ENCODE assay signal across 8 cellular contexts in genomic region chr1:230425252-230426061, GRCh38. TPM values are rescaled to one million over a fixed set of nuclear protein-coding genes. Genes with fewer than 3 reads are reported as not detected.
DNase-seq lines count a peak whose midpoint lies in the region; ATAC-seq and TF ChIP-seq lines count a peak whose summit lies in the region.

No MANE protein-coding gene starts in this region.

- ATAC-seq in HG03039 (IDR thresholded peaks at IDR 0.05; ENCODE audit: unreplicated experiment) (peak; percentile 23), gastroesophageal sphincter (no peak), GM18858 (IDR thresholded peaks at IDR 0.05; ENCODE audit: unreplicated experiment) (no peak)

- no peaks in the 10 kb centered on the region for H3K79me1 ChIP-seq in mesenchymal stem cell (replicated peaks; ENCODE audit: low read length, poor library complexity, severe bottlenecking)

- peak overlapping the region; percentile 88 to 98 (median 93) for H3K4me2 ChIP-seq in BLaER1 treated with 17β-estradiol and CSF1 and Interleukin-3, amounts not matched to agents 10 nM and 100 nM
- H3K4me2 ChIP-seq in mesenchymal stem cell (ENCODE audit: low read length, poor library complexity, severe bottlenecking) = peak overlapping the region; percentile 56

- H3K9me3 ChIP-seq in BLaER1 treated with 17β-estradiol and CSF1 and Interleukin-3, amounts not matched to agents 10 nM and 100 nM (replicated peaks in 1 of 11) = peaks cover 5 to 11% (median 7%) of the 10 kb centered on the region in 11 experiments
- no peaks in the 10 kb centered on the region for H3K9me3 ChIP-seq in mesenchymal stem cell (ENCODE audit: control insufficient read depth, low read length)
- peaks cover 0 to 5% (median 0%) of the 10 kb centered on the region in 3 donors for H3K9me3 ChIP-seq in gastroesophageal sphincter

- no peak for TF ChIP-seq EP300 in gastroesophageal sphincter (IDR thresholded peaks at IDR 0.05)

- no peak for TF ChIP-seq POLR2A in gastroesophageal sphincter (IDR thresholded peaks at IDR 0.05)

- no peak overlapping the region for H2BK15ac ChIP-seq in mesenchymal stem cell (ENCODE audit: low read depth, poor library complexity, severe bottlenecking)

- H3K9ac ChIP-seq in BLaER1 treated with 17β-estradiol and CSF1 and Interleukin-3, amounts not matched to agents 10 nM and 100 nM = peak overlapping the region; percentile 39 to 84 (median 70); a peak in 21 of 22 replicates
- H3K9ac ChIP-seq in mesenchymal stem cell (ENCODE audit: low read length) = no peak overlapping the region

- H2BK5ac ChIP-seq in mesenchymal stem cell (ENCODE audit: low read depth, low read length, poor library complexity, severe bottlenecking) = no peak overlapping the region

- peaks cover 16 to 49% (median 37%) of the 10 kb centered on the region in 11 experiments; a peak in 19 of 22 replicates for H4K20me1 ChIP-seq in BLaER1 treated with 17β-estradiol and CSF1 and Interleukin-3, amounts not matched to agents 10 nM and 100 nM

- DNase-seq in astrocyte of the hippocampus (ENCODE audit: low read depth, low spot score) (peak; percentile 46), mesenchymal stem cell (peak; percentile 2), NCI-H524 treated with DMSO at 0.1 percent for 48 hours (lab: John Stamatoyannopoulos, UW) (no peak)
- DNase-seq in activated CD8-positive, alpha-beta memory T cell treated with anti-CD3 and anti-CD28 coated beads for 24 hours = no peak

- H2AFZ ChIP-seq in mesenchymal stem cell (ENCODE audit: low read depth, low read length) = no peak overlapping the region

- no peak overlapping the region for H3K23ac ChIP-seq in mesenchymal stem cell (ENCODE audit: low read length in 2 of 2)

- TF ChIP-seq CTCF in gastroesophageal sphincter (IDR thresholded peaks at IDR 0.05) = no peak

- no peak overlapping the region for H3K4ac ChIP-seq in mesenchymal stem cell (ENCODE audit: low read depth in 1 of 2, low read length in 2 of 2)

- no peak overlapping the region for H4K91ac ChIP-seq in mesenchymal stem cell (ENCODE audit: low read length)

- H3K4me3 ChIP-seq in BLaER1 treated with 17β-estradiol and CSF1 and Interleukin-3, amounts not matched to agents 10 nM and 100 nM = peak overlapping the region; percentile 61 to 95 (median 68)
- H3K4me3 ChIP-seq in mesenchymal stem cell (ENCODE audit: insufficient read depth in 1 of 2, low read depth in 1 of 2, low read length in 2 of 2) = peak overlapping the region in 1 of 2 experiments; percentile 58
- H3K4me3 ChIP-seq in gastroesophageal sphincter = peak overlapping the region in 1 of 2 donors; percentile 49

- H3K27ac ChIP-seq in BLaER1 treated with 17β-estradiol and CSF1 and Interleukin-3, amounts not matched to agents 10 nM and 100 nM = peak overlapping the region in 5 of 11 experiments; percentile 45 to 67 (median 64); a peak in 9 of 22 replicates
- H3K27ac ChIP-seq in mesenchymal stem cell (ENCODE audit: low read length, poor library complexity, severe bottlenecking) (no peak overlapping the region), gastroesophageal sphincter (no peak overlapping the region)

- no peak overlapping the region for H3K18ac ChIP-seq in mesenchymal stem cell (ENCODE audit: low read depth in 1 of 2, low read length in 2 of 2)

- peaks cover 0 to 7% (median 0%) of the 10 kb centered on the region in 11 experiments; a peak in 5 of 22 replicates for H3K36me3 ChIP-seq in BLaER1 treated with 17β-estradiol and CSF1 and Interleukin-3, amounts not matched to agents 10 nM and 100 nM
- H3K36me3 ChIP-seq in mesenchymal stem cell (ENCODE audit: control insufficient read depth in 1 of 2, insufficient read depth in 2 of 2, low read depth in 1 of 2, low read length in 2 of 2) = no peaks in the 10 kb centered on the region
- no peaks in the 10 kb centered on the region for H3K36me3 ChIP-seq in gastroesophageal sphincter

- no peak overlapping the region for H4K8ac ChIP-seq in mesenchymal stem cell (ENCODE audit: low read length)

- H2BK120ac ChIP-seq in mesenchymal stem cell (ENCODE audit: low read depth, low read length) = no peak overlapping the region

- peaks cover 32 to 77% (median 75%) of the 10 kb centered on the region in 11 experiments for H3K27me3 ChIP-seq in BLaER1 treated with 17β-estradiol and CSF1 and Interleukin-3, amounts not matched to agents 10 nM and 100 nM
- peaks cover 69 to 72% of the 10 kb centered on the region in 2 experiments for H3K27me3 ChIP-seq in mesenchymal stem cell (ENCODE audit: control insufficient read depth in 1 of 2, insufficient read depth in 1 of 2, low read length in 2 of 2)
- H3K27me3 ChIP-seq in gastroesophageal sphincter = peaks cover 94% of the 10 kb centered on the region

- peaks cover 14 to 83% (median 36%) of the 10 kb centered on the region in 10 experiments for H3K4me1 ChIP-seq in BLaER1 treated with 17β-estradiol and CSF1 and Interleukin-3, amounts not matched to agents 10 nM and 100 nM
- H3K4me1 ChIP-seq in mesenchymal stem cell (ENCODE audit: control insufficient read depth, insufficient read depth, low read depth, low read length) (peaks cover 16% of the 10 kb centered on the region), gastroesophageal sphincter (peaks cover 0 to 20% (median 4%) of the 10 kb centered on the region in 3 donors)

- H2AK5ac ChIP-seq in mesenchymal stem cell (ENCODE audit: low read length, severe bottlenecking) = no peak overlapping the region

- H2BK12ac ChIP-seq in mesenchymal stem cell (ENCODE audit: low read length in 2 of 2) = no peak overlapping the region

- WGBS in mesenchymal stem cell = 1% methylated on average over 42 of the region's 103 CpGs
- no CpG with 5 or more reads among the region's 103 CpGs for WGBS in gastroesophageal sphincter (ENCODE audit: low coverage in 1 of 2), 2 donors

- no peak overlapping the region for H3K14ac ChIP-seq in mesenchymal stem cell (ENCODE audit: low read length in 2 of 2)

RNA-seq across cellular contexts. Expression of gene PGBD5, which starts 0.7 kb away (rescaled TPM):
- polyA plus RNA-seq in mesenchymal stem cell (2013, experiment 1 of 2) = 0.25 TPM
- polyA plus RNA-seq in mesenchymal stem cell (2013, experiment 2 of 2) = 0.37 TPM
- 1 to 10 TPM in 1 of 4 donors, under 1 TPM in 3; 0.15 to 1.1 (median 0.33) TPM for total RNA-seq in gastroesophageal sphincter

Comparison
In these comparisons a context has a peak if more than half of its experiments do, and no peak if none do; other contexts are left out.
1. DNase-seq: peak in astrocyte of the hippocampus (single experiment) and mesenchymal stem cell (single experiment); none in NCI-H524 treated with DMSO at 0.1 percent for 48 hours (single experiment) and activated CD8-positive, alpha-beta memory T cell treated with anti-CD3 and anti-CD28 coated beads for 24 hours (single experiment).